ENCODE assay signal across 8 cellular contexts in genomic region chr16:50266337-50267091, GRCh38. TPM values are rescaled to one million over a fixed set of nuclear protein-coding genes. Genes with fewer than 3 reads are reported as not detected.
A peak's percentile ranks its signal among the peaks of the same experiment; 100 is the strongest.
DNase-seq lines count a peak whose midpoint lies in the region; ATAC-seq lines count a peak whose summit lies in the region.

TSS of gene ADCY7 (plus strand) at chr16:50266551. CDS start at chr16:50288180, 21,629 bp downstream.

- H3K4me3 Mint-ChIP-seq in CD4-positive, CD25-positive, alpha-beta regulatory T cell, result peak within 1 kb of the TSS; percentile 95 to 98 (median 98)
- peak within 1 kb of the TSS; percentile 95 for H3K4me3 Mint-ChIP-seq in T-helper 17 cell

- H3K27me3 Mint-ChIP-seq in CD4-positive, CD25-positive, alpha-beta regulatory T cell, result no peaks in the 10 kb centered on the region
- no peaks in the 10 kb centered on the region for H3K27me3 Mint-ChIP-seq in T-helper 17 cell

- H3K36me3 Mint-ChIP-seq in CD4-positive, CD25-positive, alpha-beta regulatory T cell, result peaks cover 14% of the 10 kb centered on the region
- peaks cover 3% of the 10 kb centered on the region for H3K36me3 Mint-ChIP-seq in T-helper 17 cell (ENCODE audit: low read depth)

- peak within 1 kb of the TSS; percentile 87 for H3K27ac ChIP-seq in CD4-positive, CD25-positive, alpha-beta regulatory T cell (ENCODE audit: insufficient read depth, low read length, poor library complexity, severe bottlenecking)

- peaks cover 17 to 70% (median 41%) of the 10 kb centered on the region in 4 donors for H3K4me1 Mint-ChIP-seq in CD4-positive, CD25-positive, alpha-beta regulatory T cell
- peaks cover 59% of the 10 kb centered on the region for H3K4me1 Mint-ChIP-seq in T-helper 17 cell

- peak; percentile 96 to 97 for ATAC-seq in CD4-positive, CD25-positive, alpha-beta regulatory T cell (ENCODE audit: low read depth in 2 of 2)
- ATAC-seq in GM19463 (IDR thresholded peaks at IDR 0.05; ENCODE audit: unreplicated experiment) (peak; percentile 77), HG03575 (IDR thresholded peaks at IDR 0.05; ENCODE audit: extremely low read depth, insufficient number of reproducible peaks, low FRiP score, unreplicated experiment) (peak; percentile 69), T-helper 17 cell (peak; percentile 92)

- DNase-seq in CD4-positive, CD25-positive, alpha-beta regulatory T cell, result peak; percentile 72 to 92 (median 76)
- DNase-seq in T-helper 17 cell (peak; percentile 69 to 78 (median 74)), amniotic stem cell (lab: John Stamatoyannopoulos, UW) (peak; percentile 70), iris pigment epithelial cell (ENCODE audit: low read depth) (peak; percentile 87), T1000 (lab: John Stamatoyannopoulos, UW) (no peak)
- peak; percentile 84 to 87 for DNase-seq in stimulated activated CD4-positive, alpha-beta T cell treated with anti-CD3 and anti-CD28 coated beads, Interleukin-2, amount 100 ng/mL, for 24 hours

- peaks cover 70% of the 10 kb centered on the region for H3K4me1 ChIP-seq in CD4-positive, CD25-positive, alpha-beta regulatory T cell (ENCODE audit: control insufficient read depth, insufficient read depth, low read length, poor library complexity, severe bottlenecking)

- H3K9me3 ChIP-seq in CD4-positive, CD25-positive, alpha-beta regulatory T cell (ENCODE audit: control insufficient read depth in 2 of 2, low read length in 2 of 2), result no peaks in the 10 kb centered on the region
- H3K9me3 ChIP-seq in T-helper 17 cell (ENCODE audit: control insufficient read depth, low read length, poor library complexity, severe bottlenecking), result no peaks in the 10 kb centered on the region

- H3K27me3 ChIP-seq in CD4-positive, CD25-positive, alpha-beta regulatory T cell (ENCODE audit: control insufficient read depth, insufficient read depth, low read length), result no peaks in the 10 kb centered on the region

- no peaks in the 10 kb centered on the region for H3K9me3 Mint-ChIP-seq in CD4-positive, CD25-positive, alpha-beta regulatory T cell

- no peaks in the 10 kb centered on the region for H3K36me3 ChIP-seq in CD4-positive, CD25-positive, alpha-beta regulatory T cell (ENCODE audit: control insufficient read depth, insufficient read depth, low read length)

- H3K27ac Mint-ChIP-seq in CD4-positive, CD25-positive, alpha-beta regulatory T cell, result peak within 1 kb of the TSS; percentile 87 to 97 (median 95)
- H3K27ac Mint-ChIP-seq in T-helper 17 cell, result peak within 1 kb of the TSS; percentile 98

- peak within 1 kb of the TSS; percentile 98 for H3K4me3 ChIP-seq in CD4-positive, CD25-positive, alpha-beta regulatory T cell (ENCODE audit: low read depth, low read length)

RNA-seq across cellular contexts. Expression of gene ADCY7, which starts in this region (rescaled TPM):
- 233 TPM for total RNA-seq in CD4-positive, CD25-positive, alpha-beta regulatory T cell
- polyA plus RNA-seq in CD4-positive, CD25-positive, alpha-beta regulatory T cell, result 10 to 100 TPM; 33.1 to 52.3 (median 46.6) TPM
- total RNA-seq in T-helper 17 cell, result 100 to 1,000 TPM; 187 to 203 TPM
